Comparison of ENCODE assay signal across 8 cellular contexts in the genomic region with DNA sequence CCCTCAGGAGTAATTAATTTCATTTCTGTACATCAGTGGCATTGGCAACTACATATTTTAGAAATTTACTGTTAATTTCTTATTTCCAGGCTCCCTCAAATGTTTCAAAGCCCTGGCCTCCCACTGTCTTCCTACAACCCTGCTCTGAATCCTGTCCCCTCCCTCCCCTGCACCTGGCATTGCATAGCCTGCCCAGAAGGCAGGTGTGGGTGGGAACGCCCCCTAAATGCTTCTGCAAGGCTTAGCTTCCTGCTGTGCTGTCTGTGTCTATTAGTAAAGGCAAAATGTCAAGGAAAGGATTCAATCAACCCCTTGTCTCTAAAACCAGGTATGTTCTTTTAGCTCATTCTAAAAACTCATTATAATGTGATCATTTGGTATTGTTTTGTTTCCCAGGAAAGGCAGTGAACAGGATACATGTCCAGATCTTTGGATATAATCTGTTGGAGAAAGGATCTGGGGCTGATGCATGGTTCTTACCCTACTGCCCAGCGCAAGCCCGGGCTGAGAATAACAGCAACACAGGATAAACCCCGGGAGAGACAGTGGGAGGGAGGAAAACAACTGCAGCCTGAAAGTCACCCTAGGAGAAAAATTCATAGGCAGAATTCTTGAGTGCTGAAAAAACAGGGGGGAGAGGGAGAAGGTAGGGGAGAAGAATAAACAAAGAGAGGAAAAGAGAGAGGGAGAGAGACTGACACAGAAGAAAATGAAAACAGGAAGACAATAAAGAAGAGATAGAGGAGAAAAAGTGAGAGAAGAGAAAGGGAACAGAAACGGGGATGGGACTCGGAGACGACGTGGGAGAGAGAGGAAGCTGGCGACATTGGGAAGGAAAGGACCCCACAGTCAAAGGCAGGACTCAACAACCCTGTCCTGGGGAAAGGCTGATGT. TPM values are rescaled to one million over a fixed set of nuclear protein-coding genes. Genes with fewer than 3 reads are reported as not detected.
A peak's percentile ranks its signal among the peaks of the same experiment; 100 is the strongest.
DNase-seq lines count a peak whose midpoint lies in the region; ATAC-seq and TF ChIP-seq lines count a peak whose summit lies in the region.

No MANE protein-coding gene starts in this region.

- POLR2A ChIA-PET in OCI-LY7 (lab: Charles Lee) = interaction anchor here (1.3 kb wide), 1 partner anchor 19 kb away, joined by 3 read pairs; no protein-coding TSS in a partner anchor

- H3K27ac Mint-ChIP-seq in activated naive CD4-positive, alpha-beta T cell treated with anti-CD3 and anti-CD28 coated beads, Interleukin-2, amount 10 ng/mL, durations not matched to agents 7 days and 5 days = no peak overlapping the region

- no peak for TF ChIP-seq EP300 in esophagus muscularis mucosa (IDR thresholded peaks at IDR 0.05)

- H3K36me3 ChIP-seq in OCI-LY7 (ENCODE audit: insufficient read depth, low read length) (no peaks in the 10 kb centered on the region), esophagus muscularis mucosa (no peaks in the 10 kb centered on the region), parathyroid adenoma (ENCODE audit: control insufficient read depth, insufficient read depth, low read length) (no peaks in the 10 kb centered on the region)

- H3K27me3 ChIP-seq in esophagus muscularis mucosa (peaks cover 0 to 9% (median 0%) of the 10 kb centered on the region in 4 donors), parathyroid adenoma (ENCODE audit: control insufficient read depth, insufficient read depth, low read length) (no peaks in the 10 kb centered on the region)

- H3K4me1 ChIP-seq in OCI-LY7 (ENCODE audit: insufficient read depth, low read length, poor library complexity, severe bottlenecking) (peaks cover 14% of the 10 kb centered on the region), esophagus muscularis mucosa (peaks cover 0 to 15% (median 13%) of the 10 kb centered on the region in 4 donors), parathyroid adenoma (no peaks in the 10 kb centered on the region)

- peak overlapping the region; percentile 76 for H2AFZ ChIP-seq in OCI-LY7 (ENCODE audit: low read length)
- H2AFZ ChIP-seq in parathyroid adenoma = peak overlapping the region; percentile 93

- DNase-seq in activated naive CD4-positive, alpha-beta T cell treated with anti-CD3 and anti-CD28 coated beads, Interleukin-2, amount 10 ng/mL, durations not matched to agents 7 days and 5 days = no peak
- DNase-seq in activated naive CD4-positive, alpha-beta T cell treated with Interleukin-2 at 50 U/mL for 16 hours = no peak
- peak; percentile 25 for DNase-seq in OCI-LY7 (ENCODE audit: low spot score)
- DNase-seq in esophagus muscularis mucosa (ENCODE audit: extremely low spot score) = no peak
- no peak for DNase-seq in sciatic nerve (ENCODE audit: low spot score)
- DNase-seq in hepatic stellate cell (ENCODE audit: low spot score) = no peak
- DNase-seq in midbrain (lab: John Stamatoyannopoulos, UW) = no peak

- TF ChIP-seq POLR2A in esophagus muscularis mucosa (IDR thresholded peaks at IDR 0.05; ENCODE audit: low read depth) = no peak

- H3K27me3 Mint-ChIP-seq in activated naive CD4-positive, alpha-beta T cell treated with anti-CD3 and anti-CD28 coated beads, Interleukin-2, amount 10 ng/mL, durations not matched to agents 7 days and 5 days = peaks cover 82% of the 10 kb centered on the region

- H3K27ac ChIP-seq in OCI-LY7 (ENCODE audit: low read depth, low read length, poor library complexity, severe bottlenecking) (no peak overlapping the region), esophagus muscularis mucosa (replicated peaks in 1 of 4) (peak overlapping the region in 1 of 4 donors; percentile 83), parathyroid adenoma (no peak overlapping the region)

- peaks cover 3% of the 10 kb centered on the region for H3K36me3 Mint-ChIP-seq in activated naive CD4-positive, alpha-beta T cell treated with anti-CD3 and anti-CD28 coated beads, Interleukin-2, amount 10 ng/mL, durations not matched to agents 7 days and 5 days

- CTCF ChIA-PET in activated naive CD4-positive, alpha-beta T cell treated with anti-CD3 and anti-CD28 coated beads, Interleukin-2, amount 10 ng/mL, durations not matched to agents 7 days and 5 days (lab: Charles Lee) = interaction anchor here (1.1 to 1.6 kb wide), 2 partner anchors 9 to 359 kb away, joined by 3 read pairs; no protein-coding TSS in a partner anchor
- CTCF ChIA-PET in OCI-LY7 (lab: Charles Lee; ENCODE audit: unreplicated experiment) = interaction anchor here (1.0 kb wide), 1 partner anchor 20 kb away, joined by 3 read pairs; no protein-coding TSS in a partner anchor

- no peaks in the 10 kb centered on the region for H3K9me2 ChIP-seq in OCI-LY7 (ENCODE audit: insufficient read depth, low read length)

- no peaks in the 10 kb centered on the region for H3K79me2 ChIP-seq in OCI-LY7 (ENCODE audit: insufficient read depth, low read depth, low read length)
- H3K79me2 ChIP-seq in parathyroid adenoma = no peaks in the 10 kb centered on the region

- intact Hi-C loops in OCI-LY7 (cut with micrococcal nuclease; ENCODE audit: unreplicated experiment) = no loop called here
- intact Hi-C loops in esophagus muscularis mucosa (cut with DNase I) = no loop called here
- intact Hi-C loops in sciatic nerve (cut with DNase I) = no loop called here

- WGBS in esophagus muscularis mucosa = 24% methylated on average over 9 of the region's 9 CpGs

- ATAC-seq in sciatic nerve = no peak

- no peaks in the 10 kb centered on the region for H4K20me1 ChIP-seq in OCI-LY7 (ENCODE audit: insufficient read depth, low read length)

- no peak overlapping the region for H3K9ac ChIP-seq in parathyroid adenoma

- BruUV-seq in OCI-LY7 (replicated peaks; lab: Mats Ljungman, UMichigan) = no TSS peak

- peaks cover 6% of the 10 kb centered on the region for H3K9me3 Mint-ChIP-seq in activated naive CD4-positive, alpha-beta T cell treated with anti-CD3 and anti-CD28 coated beads, Interleukin-2, amount 10 ng/mL, durations not matched to agents 7 days and 5 days

- H3K4me2 ChIP-seq in OCI-LY7 (ENCODE audit: low read length) = peak overlapping the region; percentile 66
- H3K4me2 ChIP-seq in parathyroid adenoma (ENCODE audit: low read length) = peak overlapping the region; percentile 74

- H3K4me3 Mint-ChIP-seq in activated naive CD4-positive, alpha-beta T cell treated with anti-CD3 and anti-CD28 coated beads, Interleukin-2, amount 10 ng/mL, durations not matched to agents 7 days and 5 days = peak overlapping the region; percentile 74

- H3K9me3 ChIP-seq in OCI-LY7 (ENCODE audit: low read length) (no peaks in the 10 kb centered on the region), esophagus muscularis mucosa (no peaks in the 10 kb centered on the region), parathyroid adenoma (ENCODE audit: control insufficient read depth, low read length) (no peaks in the 10 kb centered on the region)

- no peak for TF ChIP-seq CTCF in OCI-LY7 (conservative IDR thresholded peaks at IDR 0.05; ENCODE audit: low read length)
- no peak for TF ChIP-seq CTCF in esophagus muscularis mucosa (IDR thresholded peaks at IDR 0.05)
- TF ChIP-seq CTCF in parathyroid adenoma (IDR thresholded peaks at IDR 0.05) = no peak

- H3K4me3 ChIP-seq in OCI-LY7 (ENCODE audit: low read depth, low read length, poor library complexity, severe bottlenecking) (peak overlapping the region; percentile 69), esophagus muscularis mucosa (peak overlapping the region; percentile 65 to 83 (median 78)), parathyroid adenoma (ENCODE audit: low read depth, low read length) (peak overlapping the region; percentile 73)

- H3K4me1 Mint-ChIP-seq in activated naive CD4-positive, alpha-beta T cell treated with anti-CD3 and anti-CD28 coated beads, Interleukin-2, amount 10 ng/mL, durations not matched to agents 7 days and 5 days = peaks cover 25% of the 10 kb centered on the region

RNA-seq across cellular contexts. Expression of gene ZNF488, which starts 0.6 kb away (rescaled TPM):
- 0.06 and 0.31 TPM in 2 replicates for total RNA-seq in OCI-LY7 (2014; rRNA removed; shearing (Covaris generic))
- total RNA-seq in OCI-LY7 (2022) (0.30 and 0.34 TPM in 2 replicates), esophagus muscularis mucosa (under 1 TPM in 1 of 4 donors, not detected in 3; 0.11 TPM), sciatic nerve (0.71 TPM)

RNA-seq across cellular contexts. Expression of gene RBP3, which starts 35.3 kb away (rescaled TPM):
- total RNA-seq in OCI-LY7 (2014; rRNA removed; shearing (Covaris generic)) = not detected in 2 replicates
- not detected in 2 replicates for total RNA-seq in OCI-LY7 (2022)
- under 1 TPM in 2 of 4 donors, not detected in 2; under 0.01 to 0.06 TPM for total RNA-seq in esophagus muscularis mucosa
- total RNA-seq in sciatic nerve = not detected
